ENCODE assay signal across 1 cellular context in the genomic region with DNA sequence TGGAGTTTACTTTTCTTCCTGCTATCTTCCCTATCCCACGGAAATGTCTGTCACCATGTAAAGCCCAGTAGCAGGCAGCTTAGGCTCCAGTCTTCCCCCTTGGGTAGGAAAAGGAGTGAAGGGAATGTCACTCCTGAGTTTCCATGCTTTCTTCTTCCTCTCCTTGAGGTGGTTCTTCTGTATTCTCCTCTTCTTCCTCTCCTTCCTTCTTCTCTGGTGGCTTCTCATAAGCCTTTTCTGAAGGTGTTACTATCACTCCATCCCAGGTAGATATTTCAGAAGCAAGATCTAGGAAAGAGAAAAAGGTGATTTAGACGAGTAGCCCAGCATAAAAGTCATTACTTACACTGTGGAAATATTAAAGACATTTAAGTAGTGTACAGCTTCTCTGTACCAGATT.
TF ChIP-seq lines count a peak whose summit lies in the region.

No MANE protein-coding gene starts in this region.

TF ChIP-seq in H1, 55 proteins besides CTCF, POLR2A, EP300 and RAD21:
- TF ChIP-seq, protein P1, sequence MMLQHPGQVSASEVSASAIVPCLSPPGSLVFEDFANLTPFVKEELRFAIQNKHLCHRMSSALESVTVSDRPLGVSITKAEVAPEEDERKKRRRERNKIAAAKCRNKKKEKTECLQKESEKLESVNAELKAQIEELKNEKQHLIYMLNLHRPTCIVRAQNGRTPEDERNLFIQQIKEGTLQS (IDR thresholded peaks at IDR 0.05; ENCODE audit: insufficient read depth, low read depth, low read length) = no peak
- TF ChIP-seq SP1 (IDR thresholded peaks at IDR 0.05; ENCODE audit: low read depth, low read length) (no peak), POLR2AphosphoS5 (IDR thresholded peaks at IDR 0.05; ENCODE audit: low read depth, low read length) (0 out of 2 replicates have a peak, but pooled peaks have one; percentile 15), SIN3A (conservative IDR thresholded peaks at IDR 0.05 in 1 of 2, IDR thresholded peaks at IDR 0.05 in 1 of 2; ENCODE audit: low read depth in 1 of 2, low read length in 2 of 2) (0 out of 4 replicates have a peak, but pooled peaks of 1 of the 2 experiments have one; percentile 31)
